Comparison of ENCODE assay signal across 1 cellular context in the genomic region with DNA sequence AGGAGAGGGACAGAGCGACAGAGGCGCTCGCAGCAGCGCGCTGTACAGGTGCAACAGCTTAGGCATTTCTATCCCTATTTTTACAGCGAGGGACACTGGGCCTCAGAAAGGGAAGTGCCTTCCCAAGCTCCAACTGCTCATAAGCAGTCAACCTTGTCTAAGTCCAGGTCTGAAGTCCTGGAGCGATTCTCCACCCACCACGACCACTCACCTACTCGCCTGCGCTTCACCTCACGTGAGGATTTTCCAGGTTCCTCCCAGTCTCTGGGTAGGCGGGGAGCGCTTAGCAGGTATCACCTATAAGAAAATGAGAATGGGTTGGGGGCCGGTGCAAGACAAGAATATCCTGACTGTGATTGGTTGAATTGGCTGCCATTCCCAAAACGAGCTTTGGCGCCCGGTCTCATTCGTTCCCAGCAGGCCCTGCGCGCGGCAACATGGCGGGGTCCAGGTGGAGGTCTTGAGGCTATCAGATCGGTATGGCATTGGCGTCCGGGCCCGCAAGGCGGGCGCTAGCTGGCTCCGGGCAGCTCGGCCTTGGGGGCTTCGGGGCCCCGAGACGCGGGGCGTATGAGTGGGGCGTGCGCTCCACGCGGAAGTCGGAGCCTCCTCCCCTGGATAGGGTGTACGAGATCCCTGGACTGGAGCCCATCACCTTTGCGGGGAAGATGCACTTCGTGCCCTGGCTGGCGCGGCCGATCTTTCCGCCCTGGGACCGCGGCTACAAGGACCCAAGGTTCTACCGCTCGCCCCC.
TF ChIP-seq lines count a peak whose summit lies in the region.

A gene with protein sequence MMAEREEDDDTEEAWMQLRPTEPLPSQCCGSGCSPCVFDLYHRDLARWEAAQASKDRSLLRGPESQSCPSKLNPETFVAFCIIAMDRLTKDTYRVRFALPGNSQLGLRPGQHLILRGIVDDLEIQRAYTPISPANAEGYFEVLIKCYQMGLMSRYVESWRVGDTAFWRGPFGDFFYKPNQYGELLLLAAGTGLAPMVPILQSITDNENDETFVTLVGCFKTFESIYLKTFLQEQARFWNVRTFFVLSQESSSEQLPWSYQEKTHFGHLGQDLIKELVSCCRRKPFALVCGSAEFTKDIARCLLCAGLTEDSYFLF (minus strand): TSS at position 266 of the 754 bp plus-strand sequence. CDS start 4,414 bp downstream, outside the sequence.
MRPL37 (plus strand) TSS at position 403 of the 754 bp plus-strand sequence; CDS start at position 480, 77 bp downstream.

TF ChIP-seq in HEK293, 187 proteins besides CTCF, POLR2A, EP300 and RAD21 (continued from another document):
- no peak for TF ChIP-seq ZNF394 (tag by site-specific recombination; IDR thresholded peaks at IDR 0.05; ENCODE audit: borderline replicate concordance)
- no peak for TF ChIP-seq REPIN1 (tag by site-specific recombination; IDR thresholded peaks at IDR 0.05; ENCODE audit: low read depth)
- TF ChIP-seq ZFHX2 (tag by site-specific recombination; conservative IDR thresholded peaks at IDR 0.05) = peak; percentile 84
- TF ChIP-seq YY1 (tag by site-specific recombination; IDR thresholded peaks at IDR 0.05) = peak; percentile 86
- TF ChIP-seq, protein P1, sequence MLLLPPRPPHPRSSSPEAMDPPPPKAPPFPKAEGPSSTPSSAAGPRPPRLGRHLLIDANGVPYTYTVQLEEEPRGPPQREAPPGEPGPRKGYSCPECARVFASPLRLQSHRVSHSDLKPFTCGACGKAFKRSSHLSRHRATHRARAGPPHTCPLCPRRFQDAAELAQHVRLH (tag by site-specific recombination; IDR thresholded peaks at IDR 0.05) = no peak
- TF ChIP-seq IKZF3 (tag by site-specific recombination; IDR thresholded peaks at IDR 0.05) = peak; percentile 66; the same call in 1 of the 2 replicates
- TF ChIP-seq ZNF600 (tag by site-specific recombination; IDR thresholded peaks at IDR 0.05) = 0 out of 2 replicates have a peak, but pooled peaks have one; percentile 30
- no peak for TF ChIP-seq ZNF169 (tag by site-specific recombination; IDR thresholded peaks at IDR 0.05)
- TF ChIP-seq, protein P2, sequence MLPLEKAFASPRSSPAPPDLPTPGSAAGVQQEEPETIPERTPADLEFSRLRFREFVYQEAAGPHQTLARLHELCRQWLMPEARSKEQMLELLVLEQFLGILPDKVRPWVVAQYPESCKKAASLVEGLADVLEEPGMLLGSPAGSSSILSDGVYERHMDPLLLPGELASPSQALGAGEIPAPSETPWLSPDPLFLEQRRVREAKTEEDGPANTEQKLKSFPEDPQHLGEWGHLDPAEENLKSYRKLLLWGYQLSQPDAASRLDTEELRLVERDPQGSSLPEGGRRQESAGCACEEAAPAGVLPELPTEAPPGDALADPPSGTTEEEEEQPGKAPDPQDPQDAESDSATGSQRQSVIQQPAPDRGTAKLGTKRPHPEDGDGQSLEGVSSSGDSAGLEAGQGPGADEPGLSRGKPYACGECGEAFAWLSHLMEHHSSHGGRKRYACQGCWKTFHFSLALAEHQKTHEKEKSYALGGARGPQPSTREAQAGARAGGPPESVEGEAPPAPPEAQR (tag by site-specific recombination; IDR thresholded peaks at IDR 0.05) = no peak
- TF ChIP-seq ZNF664 (tag by site-specific recombination; IDR thresholded peaks at IDR 0.05) = no peak
- peak; percentile 51 for TF ChIP-seq ZXDB (tag by site-specific recombination; IDR thresholded peaks at IDR 0.05)
- TF ChIP-seq ZNF423 (tag by site-specific recombination; IDR thresholded peaks at IDR 0.05) = no peak
- TF ChIP-seq ZBTB8A (tag by site-specific recombination; IDR thresholded peaks at IDR 0.05) = no peak
